8 cellular contexts compared by ENCODE assay signal in the genomic region with DNA sequence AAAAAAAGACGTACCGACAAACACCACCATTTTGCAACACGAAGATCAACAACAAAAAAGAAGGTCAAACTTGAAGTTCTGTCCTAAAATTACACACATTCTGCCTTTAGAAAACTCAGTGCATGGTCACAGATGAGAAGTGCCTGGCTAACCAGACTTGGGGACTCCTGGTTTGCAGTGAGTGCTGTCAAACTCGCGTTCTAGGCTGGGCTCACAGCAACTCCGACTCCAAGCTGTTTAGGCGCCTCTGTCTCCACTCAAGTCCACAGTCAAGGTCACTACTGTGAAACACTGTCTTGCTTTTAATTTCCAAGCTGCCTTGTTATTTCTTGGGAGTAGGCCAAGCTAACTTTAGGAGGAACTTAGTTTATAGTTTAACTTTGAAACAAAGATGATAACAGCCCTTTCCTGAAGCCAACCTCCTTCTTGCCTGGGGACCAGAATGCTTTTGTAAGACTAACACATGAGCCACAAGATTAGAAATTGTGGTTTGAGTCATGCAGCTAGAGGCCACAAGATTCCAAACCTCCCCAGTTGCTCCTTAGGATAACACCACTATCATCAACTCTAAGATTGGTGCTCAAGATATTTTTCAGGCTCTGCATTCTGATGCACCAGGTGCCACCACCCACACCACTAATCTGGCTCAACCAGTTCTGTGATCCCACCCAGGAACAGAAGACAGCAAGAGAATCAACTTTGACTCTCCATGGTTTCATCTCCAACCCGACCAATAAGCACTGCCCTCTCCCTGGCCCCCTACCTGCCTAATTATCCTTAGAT. TPM values are rescaled to one million over a fixed set of nuclear protein-coding genes. Genes with fewer than 3 reads are reported as not detected.
DNase-seq lines count a peak whose midpoint lies in the region; ATAC-seq and TF ChIP-seq lines count a peak whose summit lies in the region.

No MANE protein-coding gene starts in this region.

- H3K36me3 ChIP-seq in HAP-1 (replicated peaks) (peaks cover 13% of the 10 kb centered on the region), fibroblast of lung (ENCODE audit: control insufficient read depth, insufficient read depth, low read length) (peaks cover 2% of the 10 kb centered on the region)

- H3K27ac ChIP-seq in RWPE1 (peak overlapping the region; percentile 76; the same call in 1 of the 2 replicates), fibroblast of lung (ENCODE audit: insufficient read depth, low read length) (no peak overlapping the region)

- CTCF ChIA-PET in RWPE1 (lab: Yijun Ruan, JAX) = no interaction called here

- H3K4me1 ChIP-seq in HAP-1 (no peaks in the 10 kb centered on the region; the same call in 1 of the 2 replicates), fibroblast of lung (ENCODE audit: control insufficient read depth, extremely low read depth, insufficient read depth, low read length) (peaks cover 9% of the 10 kb centered on the region)

- peaks cover 10% of the 10 kb centered on the region for H3K9me3 ChIP-seq in HAP-1
- no peaks in the 10 kb centered on the region for H3K9me3 ChIP-seq in fibroblast of lung (ENCODE audit: control insufficient read depth, insufficient read depth, low read depth, low read length)

- no peak overlapping the region for H2AFZ ChIP-seq in fibroblast of lung (ENCODE audit: low read length)

- DNase-seq in HAP-1 (ENCODE audit: low spot score in 2 of 2) (no peak), RWPE1 (ENCODE audit: low spot score) (no peak), fibroblast of lung (ENCODE audit: low read depth in 2 of 2) (peak; percentile 50 to 92), skeletal muscle cell (ENCODE audit: low read depth) (no peak), GM20000 (ENCODE audit: low spot score) (no peak)
- no peak for DNase-seq in stimulated activated CD4-positive, alpha-beta T cell treated with anti-CD3 and anti-CD28 coated beads, Interleukin-4, amount 100 ng/mL, for 1 hour

- peak overlapping the region; percentile 92 for H3K4me2 ChIP-seq in fibroblast of lung (ENCODE audit: extremely low read depth, insufficient read depth, low read length)

- no peak overlapping the region for H3K9ac ChIP-seq in fibroblast of lung (ENCODE audit: insufficient read depth, low read length)

- in situ Hi-C loops in HAP-1 (cut with MboI; ENCODE audit: low sequenced_read_pairs) = no loop called here

- POLR2A ChIA-PET in RWPE1 (lab: Yijun Ruan, JAX; ENCODE audit: low non-redundant PET) = no interaction called here

- TF ChIP-seq CTCF in RWPE1 (conservative IDR thresholded peaks at IDR 0.05; ENCODE audit: low read depth) = no peak
- no peak for TF ChIP-seq CTCF in fibroblast of lung (conservative IDR thresholded peaks at IDR 0.05 in 1 of 2, IDR thresholded peaks at IDR 0.05 in 1 of 2; ENCODE audit: low read depth in 1 of 2, low read length in 2 of 2)
- TF ChIP-seq CTCF in GM20000 (IDR thresholded peaks at IDR 0.05; ENCODE audit: extremely low read depth, missing control alignments) = no peak

- ATAC-seq in HG03196 (IDR thresholded peaks at IDR 0.05; ENCODE audit: unreplicated experiment) = no peak
- no peak for ATAC-seq in HG02884 (IDR thresholded peaks at IDR 0.05; ENCODE audit: unreplicated experiment)

- no peaks in the 10 kb centered on the region for H3K27me3 ChIP-seq in HAP-1 (ENCODE audit: low read depth)
- H3K27me3 ChIP-seq in fibroblast of lung (ENCODE audit: control insufficient read depth, insufficient read depth, low read length) = no peaks in the 10 kb centered on the region

- H3K79me2 ChIP-seq in fibroblast of lung (ENCODE audit: control insufficient read depth, insufficient read depth, low read length) = peaks cover 10% of the 10 kb centered on the region

- H3K4me3 ChIP-seq in HAP-1 (peak overlapping the region; percentile 40), fibroblast of lung (replicated peaks in 1 of 4; ENCODE audit: control extremely low read depth in 1 of 4, insufficient read depth in 1 of 4, low read depth in 3 of 4, low read length in 4 of 4) (peak overlapping the region; percentile 42 to 71 (median 65)), skeletal muscle cell (ENCODE audit: low read depth, low read length) (peak overlapping the region; percentile 71)

- no peaks in the 10 kb centered on the region for H4K20me1 ChIP-seq in fibroblast of lung (ENCODE audit: control insufficient read depth, extremely low read depth, insufficient read depth, low read length)

RNA-seq across cellular contexts. Expression of a gene that starts 1.1 kb away (rescaled TPM):
- total RNA-seq in fibroblast of lung = 10.3 and 14.2 TPM in 2 replicates
- polyA plus RNA-seq in fibroblast of lung = 13.1 and 19.2 TPM in 2 replicates
- polyA plus RNA-seq in fibroblast of lung (2012) = 17.8 and 25.9 TPM in 2 replicates
- polyA minus RNA-seq in fibroblast of lung (ENCODE audit: low replicate concordance) = 25.8 and 31.6 TPM in 2 replicates

RNA-seq across cellular contexts. Expression of a gene that starts 1.7 kb away (rescaled TPM):
- 12.3 and 14.5 TPM in 2 replicates for total RNA-seq in fibroblast of lung
- 12.1 and 12.7 TPM in 2 replicates for polyA plus RNA-seq in fibroblast of lung
- 14.0 and 16.2 TPM in 2 replicates for polyA plus RNA-seq in fibroblast of lung (2012)
- polyA minus RNA-seq in fibroblast of lung (ENCODE audit: low replicate concordance) = 11.5 and 11.9 TPM in 2 replicates

Comparison
In these comparisons a context has a peak if more than half of its experiments do, and no peak if none do; other contexts are left out.
1. DNase-seq: peak in fibroblast of lung (2 of 2); none in HAP-1 (0 of 2), RWPE1 (single experiment), skeletal muscle cell (single experiment), stimulated activated CD4-positive, alpha-beta T cell treated with anti-CD3 and anti-CD28 coated beads, Interleukin-4, amount 100 ng/mL, for 1 hour (single experiment) and GM20000 (single experiment).
2. Peak in every context shown above with its lines, with median percentiles within 50 percentile points of each other: H3K4me3 ChIP-seq.